Comparison of ENCODE assay signal across 30 cellular contexts in the genomic region with DNA sequence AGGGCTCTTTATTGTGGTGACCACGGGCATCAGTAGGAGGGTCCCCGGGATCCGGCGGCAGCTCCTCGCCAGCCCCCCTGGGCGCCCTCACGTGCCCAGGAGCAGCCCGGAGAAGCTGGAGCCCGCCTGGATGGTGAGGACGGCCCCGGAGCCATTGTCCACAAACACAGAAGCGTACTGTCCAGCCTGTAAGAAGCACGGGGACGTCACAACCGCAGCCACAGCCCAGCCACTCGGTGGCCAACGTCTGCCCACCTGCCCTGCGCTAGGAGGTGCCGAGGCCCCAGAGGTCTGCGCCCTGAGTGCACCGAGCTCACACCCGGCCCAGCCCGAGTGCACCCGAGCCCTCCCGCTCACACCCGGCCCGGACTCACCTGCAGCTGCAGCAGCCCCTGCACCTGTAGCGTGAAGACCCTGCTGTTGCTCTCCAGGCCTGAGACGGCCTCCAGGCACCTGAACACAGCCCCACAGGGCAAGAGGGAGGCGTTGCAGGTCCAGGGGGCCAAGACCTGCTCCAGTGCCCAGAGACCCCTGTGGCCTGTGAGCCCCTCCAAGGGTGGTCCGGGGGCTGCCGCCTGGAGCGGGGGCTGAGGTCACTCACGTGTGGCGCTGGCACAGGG. TPM values are rescaled to one million over a fixed set of nuclear protein-coding genes. Genes with fewer than 3 reads are reported as not detected.
"Had no signal": no experiment of that assay in that cellular context is flagged by ENCODE, and none has a peak within 500 bp of the region (broad histone marks: within the 10 kb centered on the region; RNA-seq: fewer than 3 reads in every experiment).

No MANE protein-coding gene starts in this region.

- H3K4me3 ChIP-seq: ovary, psoas muscle, skin epidermis, smooth muscle cell, spleen, thoracic aorta, thyroid gland, tibial nerve, upper lobe of right lung, uterus had no signal

- H3K36me3 ChIP-seq: ovary, spleen, thoracic aorta, thyroid gland, upper lobe of right lung, uterus had no signal

- ATAC-seq: naive thymus-derived CD8-positive, alpha-beta T cell; natural killer cell treated with Interleukin-12 subunit alpha and Interleukin-12 subunit beta and Interleukin-15 and Interleukin-18, amount 100 ng/mL, for 72 hours; psoas muscle; right cardiac atrium; sciatic nerve; stimulated activated memory B cell treated with anti-CD40 and anti-IgM and Interleukin-4, amounts not matched to agents 10 μg/mL and 1 μg/mL and 100 μg/mL, for 72 hours; stimulated activated naive CD8-positive, alpha-beta T cell treated with anti-CD3 and anti-CD28 coated beads, Interleukin-15, Interleukin-2, amounts not matched to agents 100 U/mL and 50 U/mL, for 24 hours; upper lobe of right lung had no signal

- H3K4me1 ChIP-seq: parathyroid adenoma, psoas muscle, upper lobe of right lung had no signal

- H2AFZ ChIP-seq: parathyroid adenoma had no signal

- H3K9me3 ChIP-seq: ovary, psoas muscle, spleen, thoracic aorta, thyroid gland, tibial nerve, upper lobe of right lung, uterus had no signal

- H3K79me2 ChIP-seq: parathyroid adenoma had no signal

- H3K9ac ChIP-seq: parathyroid adenoma had no signal

- H3K4me2 ChIP-seq: smooth muscle cell had no signal

- H3K27me3 ChIP-seq: thyroid gland had no signal

- H3K27ac ChIP-seq: ovary, parathyroid adenoma, psoas muscle, skin epidermis, spleen, thoracic aorta, thyroid gland, tibial nerve, upper lobe of right lung, uterus had no signal

- DNase-seq: naive B cell; naive thymus-derived CD8-positive, alpha-beta T cell; nephron progenitor cell; occipital lobe; ovary; posterior cingulate gyrus; psoas muscle; right cardiac atrium; spleen; stimulated activated CD4-positive, alpha-beta T cell treated with anti-CD3 and anti-CD28 coated beads, Interleukin-12 subunit alpha, Interleukin-12 subunit beta, amount 100 ng/mL, for 4 hours; stimulated activated CD4-positive, alpha-beta T cell treated with anti-CD3 and anti-CD28 coated beads, Interleukin-1b, Interleukin-23, amount 100 ng/mL, for 48 hours; stimulated activated CD4-positive, alpha-beta T cell treated with anti-CD3 and anti-CD28 coated beads, Interleukin-4, amount 100 ng/mL, for 1 hour; stimulated activated CD4-positive, alpha-beta T cell treated with anti-CD3 and anti-CD28 coated beads, Interleukin-4, amount 100 ng/mL, for 4 hours; stimulated activated CD8-positive, alpha-beta memory T cell treated with anti-CD3 and anti-CD28 coated beads, Interleukin-4, amount 100 ng/mL, for 48 hours; stimulated activated naive CD4-positive, alpha-beta T cell; stimulated activated naive CD8-positive, alpha-beta T cell treated with anti-CD3 and anti-CD28 coated beads, Interleukin-15, amount 100 ng/mL, for 72 hours; stimulated activated naive CD8-positive, alpha-beta T cell treated with anti-CD3 and anti-CD28 coated beads, Interleukin-15, Interleukin-2, amounts not matched to agents 100 U/mL and 50 U/mL, for 24 hours; thyroid gland; upper lobe of right lung; uterus had no signal

RNA-seq across cellular contexts. Expression of gene C1QTNF12, which starts 4.0 kb away (rescaled TPM):
- total RNA-seq: occipital lobe had no signal

RNA-seq across cellular contexts. Expression of gene TNFRSF4, which starts 28.6 kb away (rescaled TPM):
- total RNA-seq: occipital lobe, renal cortical epithelial cell, smooth muscle cell, temporal lobe had no signal
- polyA plus RNA-seq: smooth muscle cell had no signal
